8 cellular contexts compared by ENCODE assay signal in genomic region chr3:160754371-160754854, GRCh38. TPM values are rescaled to one million over a fixed set of nuclear protein-coding genes. Genes with fewer than 3 reads are reported as not detected.
DNase-seq lines count a peak whose midpoint lies in the region; ATAC-seq and TF ChIP-seq lines count a peak whose summit lies in the region.

No MANE protein-coding gene starts in this region.

- H3K4me1 ChIP-seq in fibroblast of lung (ENCODE audit: control insufficient read depth, extremely low read depth, insufficient read depth, low read length), result peaks cover 5% of the 10 kb centered on the region
- peaks cover 26% of the 10 kb centered on the region for H3K4me1 ChIP-seq in mucosa of stomach (ENCODE audit: control insufficient read depth, insufficient read depth, low read length)

- TF ChIP-seq POLR2A in NB4 (IDR thresholded peaks at IDR 0.05; ENCODE audit: extremely low read depth, insufficient read length), result no peak

- H3K9me3 ChIP-seq in fibroblast of lung (ENCODE audit: control insufficient read depth, insufficient read depth, low read depth, low read length), result no peaks in the 10 kb centered on the region
- H3K9me3 ChIP-seq in mucosa of stomach (ENCODE audit: control insufficient read depth, low read length), result no peaks in the 10 kb centered on the region

- no peaks in the 10 kb centered on the region for H4K20me1 ChIP-seq in fibroblast of lung (ENCODE audit: control insufficient read depth, extremely low read depth, insufficient read depth, low read length)

- peak; percentile 53 for DNase-seq in NCI-H2196 (lab: John Stamatoyannopoulos, UW; ENCODE audit: unreplicated experiment)
- no peak for DNase-seq in NCI-H2196 treated with DMSO at 0.1 percent for 48 hours (lab: John Stamatoyannopoulos, UW; ENCODE audit: unreplicated experiment)
- peak; percentile 55 for DNase-seq in NB4 (ENCODE audit: low read depth)
- DNase-seq in activated CD4-positive, alpha-beta T cell treated with anti-CD3 and anti-CD28 coated beads, Interleukin-2, amount 50 U/mL, for 4 hours, result peak; percentile 1 to 3
- peak; percentile 55 to 60 for DNase-seq in fibroblast of lung (ENCODE audit: low read depth in 2 of 2)
- DNase-seq in ureter (ENCODE audit: low spot score), result peak; percentile 45

- no peaks in the 10 kb centered on the region for H3K36me3 ChIP-seq in fibroblast of lung (ENCODE audit: control insufficient read depth, insufficient read depth, low read length)
- H3K36me3 ChIP-seq in mucosa of stomach (ENCODE audit: control insufficient read depth, insufficient read depth, low read length), result no peaks in the 10 kb centered on the region

- peak overlapping the region; percentile 74 for H3K4me3 ChIP-seq in NB4 (ENCODE audit: low read depth, low read length)
- peak overlapping the region; percentile 69 to 86 (median 80) for H3K4me3 ChIP-seq in fibroblast of lung (replicated peaks in 1 of 4; ENCODE audit: control extremely low read depth in 1 of 4, insufficient read depth in 1 of 4, low read depth in 3 of 4, low read length in 4 of 4)
- H3K4me3 ChIP-seq in mucosa of stomach (ENCODE audit: low read length), result peak overlapping the region; percentile 83

- TF ChIP-seq CTCF in NB4 (IDR thresholded peaks at IDR 0.05; ENCODE audit: low read depth, low read length) (no peak), fibroblast of lung (conservative IDR thresholded peaks at IDR 0.05 in 1 of 2, IDR thresholded peaks at IDR 0.05 in 1 of 2; ENCODE audit: low read depth in 1 of 2, low read length in 2 of 2) (no peak)

- peak overlapping the region; percentile 74 for H3K27ac ChIP-seq in fibroblast of lung (ENCODE audit: insufficient read depth, low read length)

- H2AFZ ChIP-seq in fibroblast of lung (ENCODE audit: low read length), result peak overlapping the region; percentile 97

- peaks cover 15% of the 10 kb centered on the region for H3K27me3 ChIP-seq in fibroblast of lung (ENCODE audit: control insufficient read depth, insufficient read depth, low read length)
- no peaks in the 10 kb centered on the region for H3K27me3 ChIP-seq in mucosa of stomach (ENCODE audit: control insufficient read depth, insufficient read depth, low read length)

- H3K9ac ChIP-seq in fibroblast of lung (ENCODE audit: insufficient read depth, low read length), result peak overlapping the region; percentile 78
- peak overlapping the region; percentile 84 for H3K9ac ChIP-seq in mucosa of stomach (ENCODE audit: low read length)

- ATAC-seq in HG03342 (IDR thresholded peaks at IDR 0.05; ENCODE audit: unreplicated experiment), result no peak

- H3K79me2 ChIP-seq in fibroblast of lung (ENCODE audit: control insufficient read depth, insufficient read depth, low read length), result no peaks in the 10 kb centered on the region

- peak overlapping the region; percentile 67 for H3K4me2 ChIP-seq in fibroblast of lung (ENCODE audit: extremely low read depth, insufficient read depth, low read length)

RNA-seq across cellular contexts. Expression of gene PPM1L, which starts 1.6 kb away (rescaled TPM):
- total RNA-seq in fibroblast of lung (2.1 and 2.5 TPM in 2 replicates), ureter (16.3 TPM)
- 0.33 and 0.42 TPM in 2 replicates for polyA plus RNA-seq in fibroblast of lung
- polyA plus RNA-seq in fibroblast of lung (2012), result 0.34 and 0.41 TPM in 2 replicates
- 0.19 and 1.0 TPM in 2 replicates for polyA minus RNA-seq in fibroblast of lung (ENCODE audit: low replicate concordance)
